8 cellular contexts compared by ENCODE assay signal in the genomic region with DNA sequence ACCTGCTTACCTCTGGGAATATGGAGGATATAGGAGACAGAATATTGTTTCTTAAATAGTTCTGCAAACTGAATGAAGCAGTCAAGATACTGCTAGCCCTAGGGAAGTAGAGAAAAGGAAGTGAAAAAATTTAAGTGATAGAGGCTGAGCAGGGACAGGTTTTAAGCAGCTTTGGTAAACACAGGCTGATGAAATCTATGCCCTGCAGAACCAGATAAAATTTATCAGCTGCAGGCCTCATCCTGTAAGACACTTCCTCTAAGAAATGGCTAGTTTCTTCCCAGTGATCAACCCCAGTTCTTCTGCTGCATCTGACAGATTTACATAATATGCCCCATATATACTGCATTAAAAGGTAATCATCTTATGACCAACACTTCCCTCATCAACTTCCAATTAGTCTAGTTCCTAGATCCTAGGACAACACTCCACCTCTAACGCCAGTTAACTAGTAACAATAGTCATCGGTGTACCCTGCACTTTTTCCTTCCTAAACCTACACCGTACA. TPM values are rescaled to one million over a fixed set of nuclear protein-coding genes. Genes with fewer than 3 reads are reported as not detected.
DNase-seq lines count a peak whose midpoint lies in the region; ATAC-seq, FAIRE-seq and TF ChIP-seq lines count a peak whose summit lies in the region.

No MANE protein-coding gene starts in this region.

- no peak for DNase-seq in activated T-cell treated with anti-CD3 and anti-CD28 coated beads, Interleukin-2, amount 50 U/mL, for 4 hours
- no peak for DNase-seq in activated T-cell treated with anti-CD3 and anti-CD28 coated beads, Interleukin-2, amount 50 U/mL, for 48 hours
- DNase-seq in activated T-helper 1 cell treated with anti-CD3 and anti-CD28 coated beads, Interleukin-12 subunit alpha, Interleukin-12 subunit beta, Interleukin-2, Interleukin-4 antibody, amounts not matched to agents 30 ng/mL and 10 ng/mL and 1 ng/mL, durations not matched to agents 14 hours and 24 hours and 36 hours (ENCODE audit: low spot score), result no peak
- DNase-seq in HepG2 (ENCODE audit: low spot score) (no peak), tibial nerve (ENCODE audit: low spot score in 2 of 2) (no peak), mucosa of descending colon (no peak), head of caudate nucleus (no peak), 8988T (no peak)

- in situ Hi-C loops in HepG2 (cut with HindIII; ENCODE audit: extremely low pct_ligation_motif_present, low pct_unique_long_range_greater_than_20kb), result loop anchor here (5.0 kb wide), 1 partner anchor 61 kb away; a partner anchor contains a TSS

- WGBS in HepG2 (ENCODE audit: low lambda C conversion rate), result 21% methylated on average over 3 of the region's 3 CpGs
- WGBS in tibial nerve, 2 donors, result 59 to 60% methylated on average over 3 of the region's 3 CpGs

- no peak overlapping the region for H2AFZ ChIP-seq in HepG2 (ENCODE audit: low read length)

- peak overlapping the region; percentile 65 for H3K27ac ChIP-seq in HepG2 (ENCODE audit: extremely low read length, insufficient read depth, low read length)
- peak overlapping the region; percentile 75 to 93 (median 87) for H3K27ac ChIP-seq in tibial nerve

- H3K27me3 ChIP-seq in HepG2 (ENCODE audit: control insufficient read depth in 1 of 2, insufficient read depth in 2 of 2, low read length in 2 of 2), result no peaks in the 10 kb centered on the region
- no peaks in the 10 kb centered on the region for H3K27me3 ChIP-seq in tibial nerve

- H3K4me1 Mint-ChIP-seq in activated T-cell treated with anti-CD3 and anti-CD28 coated beads, Interleukin-2, amount 50 U/mL, for 4 hours (ENCODE audit: low read depth), result peaks cover 59% of the 10 kb centered on the region
- H3K4me1 Mint-ChIP-seq in activated T-helper 1 cell treated with anti-CD3 and anti-CD28 coated beads, Interleukin-12 subunit alpha, Interleukin-12 subunit beta, Interleukin-2, Interleukin-4 antibody, amounts not matched to agents 30 ng/mL and 10 ng/mL and 1 ng/mL, durations not matched to agents 14 hours and 24 hours and 36 hours (ENCODE audit: low read depth), result peaks cover 55% of the 10 kb centered on the region

- no peak for ATAC-seq in activated T-cell treated with anti-CD3 and anti-CD28 coated beads, Interleukin-2, amount 50 U/mL, for 4 hours
- ATAC-seq in HepG2 (no peak), mucosa of descending colon (no peak)

- TF ChIP-seq CTCF in HepG2 (CRISPR knock-in tag; IDR thresholded peaks at IDR 0.05) (no peak), tibial nerve (IDR thresholded peaks at IDR 0.05) (no peak), mucosa of descending colon (IDR thresholded peaks at IDR 0.05) (no peak)

- POLR2A ChIA-PET in HepG2 (lab: Yijun Ruan, JAX), result interaction anchor here (0.9 to 3.8 kb wide), 8 partner anchors 8 to 63 kb away, joined by 3 to 58 read pairs (median 18); a partner anchor contains a TSS

- no peaks in the 10 kb centered on the region for H3K9me3 Mint-ChIP-seq in activated T-cell treated with anti-CD3 and anti-CD28 coated beads, Interleukin-2, amount 50 U/mL, for 4 hours
- H3K9me3 Mint-ChIP-seq in activated T-helper 1 cell treated with anti-CD3 and anti-CD28 coated beads, Interleukin-12 subunit alpha, Interleukin-12 subunit beta, Interleukin-2, Interleukin-4 antibody, amounts not matched to agents 30 ng/mL and 10 ng/mL and 1 ng/mL, durations not matched to agents 14 hours and 24 hours and 36 hours, result no peaks in the 10 kb centered on the region

- H3K36me3 ChIP-seq in HepG2 (replicated peaks in 1 of 2; ENCODE audit: control insufficient read depth in 1 of 2, insufficient read depth in 2 of 2, low read length in 2 of 2) (peaks cover 6 to 16% of the 10 kb centered on the region in 2 experiments), tibial nerve (peaks cover 6 to 37% (median 16%) of the 10 kb centered on the region in 3 donors), mucosa of descending colon (ENCODE audit: low read depth) (peaks cover 5% of the 10 kb centered on the region)

- H3K4me1 ChIP-seq in HepG2 (ENCODE audit: insufficient read depth, low read length) (peaks cover 74% of the 10 kb centered on the region), tibial nerve (peaks cover 5 to 32% (median 24%) of the 10 kb centered on the region in 4 donors), mucosa of descending colon (ENCODE audit: low read depth) (peaks cover 22% of the 10 kb centered on the region)

- peak overlapping the region; percentile 52 to 89 (median 61); a peak in 5 of 6 replicates for H3K4me3 ChIP-seq in HepG2 (replicated peaks in 1 of 3; ENCODE audit: insufficient read depth in 1 of 3, low read depth in 2 of 3, low read length in 3 of 3)
- peak overlapping the region in 1 of 4 donors; percentile 84 for H3K4me3 ChIP-seq in tibial nerve
- no peak overlapping the region for H3K4me3 ChIP-seq in mucosa of descending colon

- TF ChIP-seq EP300 in HepG2 (IDR thresholded peaks at IDR 0.05; ENCODE audit: low read depth in 2 of 2, low read length in 2 of 2), result no peak
- TF ChIP-seq EP300 in HepG2 (CRISPR knock-in tag; IDR thresholded peaks at IDR 0.05; ENCODE audit: borderline replicate concordance), result no peak
- TF ChIP-seq EP300 in tibial nerve (IDR thresholded peaks at IDR 0.05), result no peak

- TF ChIP-seq RAD21 in HepG2 (CRISPR knock-in tag; IDR thresholded peaks at IDR 0.05), result no peak

- peak overlapping the region; percentile 22 for H3K4me3 Mint-ChIP-seq in activated T-cell treated with anti-CD3 and anti-CD28 coated beads, Interleukin-2, amount 50 U/mL, for 4 hours
- H3K4me3 Mint-ChIP-seq in activated T-helper 1 cell treated with anti-CD3 and anti-CD28 coated beads, Interleukin-12 subunit alpha, Interleukin-12 subunit beta, Interleukin-2, Interleukin-4 antibody, amounts not matched to agents 30 ng/mL and 10 ng/mL and 1 ng/mL, durations not matched to agents 14 hours and 24 hours and 36 hours, result peak overlapping the region; percentile 97

- no peak for TF ChIP-seq POLR2A in HepG2 (IDR thresholded peaks at IDR 0.05; ENCODE audit: insufficient read depth in 1 of 2, low read depth in 2 of 2, low read length in 2 of 2)
- no peak for TF ChIP-seq POLR2A in tibial nerve (IDR thresholded peaks at IDR 0.05)

- peak overlapping the region; percentile 94 for H3K27ac Mint-ChIP-seq in activated T-helper 1 cell treated with anti-CD3 and anti-CD28 coated beads, Interleukin-12 subunit alpha, Interleukin-12 subunit beta, Interleukin-2, Interleukin-4 antibody, amounts not matched to agents 30 ng/mL and 10 ng/mL and 1 ng/mL, durations not matched to agents 14 hours and 24 hours and 36 hours

- CTCF ChIA-PET in HepG2 (lab: Yijun Ruan, JAX; ENCODE audit: low intra/inter-chr PET ratio, low total read pairs), result interaction anchor here (1.2 to 4.2 kb wide), 3 partner anchors 25 to 96 kb away, joined by 3 to 24 read pairs (median 5); a partner anchor contains a TSS

- FAIRE-seq in HepG2 (lab: Jason Lieb, UNC), result no peak

- no peaks in the 10 kb centered on the region for H3K9me3 ChIP-seq in HepG2 (ENCODE audit: low read length)
- no peaks in the 10 kb centered on the region for H3K9me3 ChIP-seq in tibial nerve
- no peaks in the 10 kb centered on the region for H3K9me3 ChIP-seq in mucosa of descending colon

- no peaks in the 10 kb centered on the region for H3K27me3 Mint-ChIP-seq in activated T-cell treated with anti-CD3 and anti-CD28 coated beads, Interleukin-2, amount 50 U/mL, for 4 hours (ENCODE audit: low read depth)
- H3K27me3 Mint-ChIP-seq in activated T-helper 1 cell treated with anti-CD3 and anti-CD28 coated beads, Interleukin-12 subunit alpha, Interleukin-12 subunit beta, Interleukin-2, Interleukin-4 antibody, amounts not matched to agents 30 ng/mL and 10 ng/mL and 1 ng/mL, durations not matched to agents 14 hours and 24 hours and 36 hours (ENCODE audit: insufficient read depth), result no peaks in the 10 kb centered on the region

- peaks cover 17% of the 10 kb centered on the region for H3K79me2 ChIP-seq in HepG2 (ENCODE audit: insufficient read depth, low read length)

- no peaks in the 10 kb centered on the region for H4K20me1 ChIP-seq in HepG2 (ENCODE audit: insufficient read depth, low read length)

- intact Hi-C loops in activated T-helper 1 cell treated with anti-CD3 and anti-CD28 coated beads, Interleukin-12 subunit alpha, Interleukin-12 subunit beta, Interleukin-2, Interleukin-4 antibody, amounts not matched to agents 30 ng/mL and 10 ng/mL and 1 ng/mL, durations not matched to agents 14 hours and 24 hours and 36 hours (cut with micrococcal nuclease), result loop anchor here (1.0 to 2.0 kb wide), 9 partner anchors 8 to 342 kb away; a partner anchor contains a TSS
- intact Hi-C loops in HepG2 (cut with micrococcal nuclease; ENCODE audit: unreplicated experiment) (loop anchor here (1.0 to 2.0 kb wide), 3 partner anchors 25 to 62 kb away; a partner anchor contains a TSS), mucosa of descending colon (cut with DNase I, micrococcal nuclease) (loop anchor here in 1 of 2 donors (10.0 kb wide), 1 partner anchor 58 kb away; a partner anchor contains a TSS), head of caudate nucleus (cut with DNase I) (loop anchor here (2.0 to 5.0 kb wide), 2 partner anchors 62 to 96 kb away; a partner anchor contains a TSS)

- peaks cover 18% of the 10 kb centered on the region for H3K36me3 Mint-ChIP-seq in activated T-cell treated with anti-CD3 and anti-CD28 coated beads, Interleukin-2, amount 50 U/mL, for 4 hours (ENCODE audit: insufficient read depth)
- peaks cover 22% of the 10 kb centered on the region for H3K36me3 Mint-ChIP-seq in activated T-helper 1 cell treated with anti-CD3 and anti-CD28 coated beads, Interleukin-12 subunit alpha, Interleukin-12 subunit beta, Interleukin-2, Interleukin-4 antibody, amounts not matched to agents 30 ng/mL and 10 ng/mL and 1 ng/mL, durations not matched to agents 14 hours and 24 hours and 36 hours (ENCODE audit: low read depth)

- peak overlapping the region; percentile 78; the same call in 1 of the 2 replicates for H3K9ac ChIP-seq in HepG2 (ENCODE audit: insufficient read depth, low read depth, low read length)

- no TSS peak for BruUV-seq in HepG2 (replicated peaks; lab: Mats Ljungman, UMichigan)

- peak overlapping the region; percentile 87 for H3K4me2 ChIP-seq in HepG2 (ENCODE audit: low read depth, low read length)

RNA-seq across cellular contexts. Expression of a gene that starts 1.3 kb away (rescaled TPM):
- total RNA-seq in activated T-cell treated with anti-CD3 and anti-CD28 coated beads, Interleukin-2, amount 50 U/mL, for 4 hours, result 100 to 1,000 TPM in 2 of 3 donors, 10 to 100 TPM in 1; 95.9 to 113 (median 106) TPM
- total RNA-seq in activated T-helper 1 cell treated with anti-CD3 and anti-CD28 coated beads, Interleukin-12 subunit alpha, Interleukin-12 subunit beta, Interleukin-2, Interleukin-4 antibody, amounts not matched to agents 30 ng/mL and 10 ng/mL and 1 ng/mL, durations not matched to agents 14 hours and 24 hours and 36 hours, result 159 and 161 TPM in 2 replicates
- total RNA-seq in HepG2 (2016; rRNA removed; fragmentation: Illumina TruSeq; extraction: Trizol), result 30.1 and 66.9 TPM in 2 replicates
- total RNA-seq in HepG2 (2016; cell fraction: cytosol; rRNA removed; fragmentation: Illumina TruSeq; extraction: Trizol; ENCODE audit: low read depth), result 6.1 and 7.8 TPM in 2 replicates
- 27.6 and 70.9 TPM in 2 replicates for total RNA-seq in HepG2 (2016; cell fraction: insoluble cytoplasmic fraction; rRNA removed; fragmentation: Illumina TruSeq; extraction: Trizol)
- total RNA-seq in HepG2 (2016; cell fraction: membrane; rRNA removed; fragmentation: Illumina TruSeq; extraction: Trizol), result 12.4 and 14.5 TPM in 2 replicates
- total RNA-seq in HepG2 (2016; cell fraction: nucleus; rRNA removed; fragmentation: Illumina TruSeq; extraction: Trizol), result 74.2 and 79.4 TPM in 2 replicates
- polyA plus RNA-seq in HepG2 (2011; rRNA removed), result 71.0 and 80.1 TPM in 2 replicates
- 65.6 and 71.7 TPM in 2 replicates for polyA plus RNA-seq in HepG2 (2011; cell fraction: cytosol; rRNA removed)
- 144 and 146 TPM in 2 replicates for polyA plus RNA-seq in HepG2 (2011; cell fraction: nucleus; rRNA removed)
- 27.6 and 29.6 TPM in 2 replicates for polyA plus RNA-seq in HepG2 (2012)
- 4.5 and 6.5 TPM in 2 replicates for polyA plus RNA-seq in HepG2 (2016; cell fraction: cytosol; fragmentation: Illumina TruSeq; extraction: Trizol; ENCODE audit: low read depth)
- 22.5 and 29.6 TPM in 2 replicates for polyA plus RNA-seq in HepG2 (2016; cell fraction: insoluble cytoplasmic fraction; fragmentation: Illumina TruSeq; extraction: Trizol; ENCODE audit: low read depth)
- polyA plus RNA-seq in HepG2 (2016; cell fraction: membrane; fragmentation: Illumina TruSeq; extraction: Trizol; ENCODE audit: low read depth), result 9.2 and 9.6 TPM in 2 replicates
- 105 and 109 TPM in 2 replicates for polyA plus RNA-seq in HepG2 (2016; cell fraction: nucleus; fragmentation: Illumina TruSeq; extraction: Trizol; ENCODE audit: insufficient read depth, low read depth)
- polyA minus RNA-seq in HepG2 (2011; rRNA and poly(A)+ RNA removed; ENCODE audit: low replicate concordance), result 191 and 267 TPM in 2 replicates
- polyA minus RNA-seq in HepG2 (2011; cell fraction: cytosol; rRNA and poly(A)+ RNA removed), result 75.6 and 84.1 TPM in 2 replicates
- polyA minus RNA-seq in HepG2 (2011; cell fraction: nucleus; rRNA and poly(A)+ RNA removed), result 47.8 and 73.0 TPM in 2 replicates
- 100 to 1,000 TPM in 3 of 4 donors, 10 to 100 TPM in 1; 91.2 to 235 (median 210) TPM for total RNA-seq in tibial nerve
- total RNA-seq in mucosa of descending colon, result 10 to 100 TPM; 44.9 to 75.7 (median 52.0) TPM

RNA-seq across cellular contexts. Expression of a gene that starts 8.7 kb away (rescaled TPM):
- 1 to 10 TPM; 7.4 to 8.3 (median 8.2) TPM for total RNA-seq in activated T-cell treated with anti-CD3 and anti-CD28 coated beads, Interleukin-2, amount 50 U/mL, for 4 hours
- 13.5 and 13.7 TPM in 2 replicates for total RNA-seq in activated T-helper 1 cell treated with anti-CD3 and anti-CD28 coated beads, Interleukin-12 subunit alpha, Interleukin-12 subunit beta, Interleukin-2, Interleukin-4 antibody, amounts not matched to agents 30 ng/mL and 10 ng/mL and 1 ng/mL, durations not matched to agents 14 hours and 24 hours and 36 hours
- 1.9 and 2.3 TPM in 2 replicates for total RNA-seq in HepG2 (2016; rRNA removed; fragmentation: Illumina TruSeq; extraction: Trizol)
- 3.2 and 3.7 TPM in 2 replicates for total RNA-seq in HepG2 (2016; cell fraction: cytosol; rRNA removed; fragmentation: Illumina TruSeq; extraction: Trizol; ENCODE audit: low read depth)
- 1.6 and 2.5 TPM in 2 replicates for total RNA-seq in HepG2 (2016; cell fraction: insoluble cytoplasmic fraction; rRNA removed; fragmentation: Illumina TruSeq; extraction: Trizol)
- total RNA-seq in HepG2 (2016; cell fraction: membrane; rRNA removed; fragmentation: Illumina TruSeq; extraction: Trizol), result 2.0 and 3.1 TPM in 2 replicates
- total RNA-seq in HepG2 (2016; cell fraction: nucleus; rRNA removed; fragmentation: Illumina TruSeq; extraction: Trizol), result 2.9 and 4.3 TPM in 2 replicates
- polyA plus RNA-seq in HepG2 (2011; rRNA removed), result 0.70 and 0.98 TPM in 2 replicates
- polyA plus RNA-seq in HepG2 (2011; cell fraction: cytosol; rRNA removed), result 0.58 and 0.59 TPM in 2 replicates
- 2.0 and 2.3 TPM in 2 replicates for polyA plus RNA-seq in HepG2 (2011; cell fraction: nucleus; rRNA removed)
- 0.99 and 1.0 TPM in 2 replicates for polyA plus RNA-seq in HepG2 (2012)
- polyA plus RNA-seq in HepG2 (2016; cell fraction: cytosol; fragmentation: Illumina TruSeq; extraction: Trizol; ENCODE audit: low read depth), result 0.17 and 0.23 TPM in 2 replicates
- 1.2 and 1.5 TPM in 2 replicates for polyA plus RNA-seq in HepG2 (2016; cell fraction: insoluble cytoplasmic fraction; fragmentation: Illumina TruSeq; extraction: Trizol; ENCODE audit: low read depth)
- polyA plus RNA-seq in HepG2 (2016; cell fraction: membrane; fragmentation: Illumina TruSeq; extraction: Trizol; ENCODE audit: low read depth), result 0.38 and 0.55 TPM in 2 replicates
- polyA plus RNA-seq in HepG2 (2016; cell fraction: nucleus; fragmentation: Illumina TruSeq; extraction: Trizol; ENCODE audit: insufficient read depth, low read depth), result 2.3 and 2.8 TPM in 2 replicates
- polyA minus RNA-seq in HepG2 (2011; rRNA and poly(A)+ RNA removed; ENCODE audit: low replicate concordance), result 5.6 and 16.3 TPM in 2 replicates
- 1.8 and 2.6 TPM in 2 replicates for polyA minus RNA-seq in HepG2 (2011; cell fraction: cytosol; rRNA and poly(A)+ RNA removed)
- polyA minus RNA-seq in HepG2 (2011; cell fraction: nucleus; rRNA and poly(A)+ RNA removed), result 8.6 and 8.8 TPM in 2 replicates
- 1 to 10 TPM; 2.9 to 5.1 (median 4.8) TPM for total RNA-seq in tibial nerve
- 10 to 100 TPM in 1 of 3 donors, 1 to 10 TPM in 2; 5.0 to 11.8 (median 5.4) TPM for total RNA-seq in mucosa of descending colon

RNA-seq across cellular contexts. Expression of a gene that starts 10.4 kb away (rescaled TPM):
- 1,000 to 10,000 TPM; 3,827 to 4,080 (median 3,837) TPM for total RNA-seq in activated T-cell treated with anti-CD3 and anti-CD28 coated beads, Interleukin-2, amount 50 U/mL, for 4 hours
- 3,669 and 3,676 TPM in 2 replicates for total RNA-seq in activated T-helper 1 cell treated with anti-CD3 and anti-CD28 coated beads, Interleukin-12 subunit alpha, Interleukin-12 subunit beta, Interleukin-2, Interleukin-4 antibody, amounts not matched to agents 30 ng/mL and 10 ng/mL and 1 ng/mL, durations not matched to agents 14 hours and 24 hours and 36 hours
- 4,012 and 4,443 TPM in 2 replicates for total RNA-seq in HepG2 (2016; rRNA removed; fragmentation: Illumina TruSeq; extraction: Trizol)
- 4,595 and 4,984 TPM in 2 replicates for total RNA-seq in HepG2 (2016; cell fraction: cytosol; rRNA removed; fragmentation: Illumina TruSeq; extraction: Trizol; ENCODE audit: low read depth)
- total RNA-seq in HepG2 (2016; cell fraction: insoluble cytoplasmic fraction; rRNA removed; fragmentation: Illumina TruSeq; extraction: Trizol), result 3,905 and 4,309 TPM in 2 replicates
- total RNA-seq in HepG2 (2016; cell fraction: membrane; rRNA removed; fragmentation: Illumina TruSeq; extraction: Trizol), result 8,921 and 9,031 TPM in 2 replicates
- 1,404 and 1,661 TPM in 2 replicates for total RNA-seq in HepG2 (2016; cell fraction: nucleus; rRNA removed; fragmentation: Illumina TruSeq; extraction: Trizol)
- 6,595 and 7,670 TPM in 2 replicates for polyA plus RNA-seq in HepG2 (2011; rRNA removed)
- polyA plus RNA-seq in HepG2 (2011; cell fraction: cytosol; rRNA removed), result 10,426 and 10,610 TPM in 2 replicates
- 2,744 and 3,913 TPM in 2 replicates for polyA plus RNA-seq in HepG2 (2011; cell fraction: nucleus; rRNA removed)
- polyA plus RNA-seq in HepG2 (2012), result 6,590 and 7,439 TPM in 2 replicates
- polyA plus RNA-seq in HepG2 (2016; cell fraction: cytosol; fragmentation: Illumina TruSeq; extraction: Trizol; ENCODE audit: low read depth), result 4,736 and 5,581 TPM in 2 replicates
- polyA plus RNA-seq in HepG2 (2016; cell fraction: insoluble cytoplasmic fraction; fragmentation: Illumina TruSeq; extraction: Trizol; ENCODE audit: low read depth), result 3,730 and 4,210 TPM in 2 replicates
- polyA plus RNA-seq in HepG2 (2016; cell fraction: membrane; fragmentation: Illumina TruSeq; extraction: Trizol; ENCODE audit: low read depth), result 7,715 and 8,246 TPM in 2 replicates
- polyA plus RNA-seq in HepG2 (2016; cell fraction: nucleus; fragmentation: Illumina TruSeq; extraction: Trizol; ENCODE audit: insufficient read depth, low read depth), result 2,380 and 2,524 TPM in 2 replicates
- polyA minus RNA-seq in HepG2 (2011; rRNA and poly(A)+ RNA removed; ENCODE audit: low replicate concordance), result 1,172 and 2,100 TPM in 2 replicates
- polyA minus RNA-seq in HepG2 (2011; cell fraction: cytosol; rRNA and poly(A)+ RNA removed), result 821 and 951 TPM in 2 replicates
- 395 and 501 TPM in 2 replicates for polyA minus RNA-seq in HepG2 (2011; cell fraction: nucleus; rRNA and poly(A)+ RNA removed)
- 1,000 to 10,000 TPM; 2,638 to 4,802 (median 2,805) TPM for total RNA-seq in tibial nerve
- 1,000 to 10,000 TPM; 2,763 to 3,198 (median 3,152) TPM for total RNA-seq in mucosa of descending colon

RNA-seq across cellular contexts. Expression of a gene that starts 22.4 kb away (rescaled TPM):
- 100 to 1,000 TPM; 538 to 590 (median 573) TPM for total RNA-seq in activated T-cell treated with anti-CD3 and anti-CD28 coated beads, Interleukin-2, amount 50 U/mL, for 4 hours
- total RNA-seq in activated T-helper 1 cell treated with anti-CD3 and anti-CD28 coated beads, Interleukin-12 subunit alpha, Interleukin-12 subunit beta, Interleukin-2, Interleukin-4 antibody, amounts not matched to agents 30 ng/mL and 10 ng/mL and 1 ng/mL, durations not matched to agents 14 hours and 24 hours and 36 hours, result 404 and 419 TPM in 2 replicates
- total RNA-seq in HepG2 (2016; rRNA removed; fragmentation: Illumina TruSeq; extraction: Trizol) (240 and 281 TPM in 2 replicates), tibial nerve (100 to 1,000 TPM in 1 of 4 donors, 10 to 100 TPM in 3; 79.6 to 104 (median 93.5) TPM), mucosa of descending colon (10 to 100 TPM; 61.7 to 94.9 (median 90.3) TPM)
- 34.6 and 38.4 TPM in 2 replicates for total RNA-seq in HepG2 (2016; cell fraction: cytosol; rRNA removed; fragmentation: Illumina TruSeq; extraction: Trizol; ENCODE audit: low read depth)
- total RNA-seq in HepG2 (2016; cell fraction: insoluble cytoplasmic fraction; rRNA removed; fragmentation: Illumina TruSeq; extraction: Trizol), result 238 and 272 TPM in 2 replicates
- 70.8 and 76.3 TPM in 2 replicates for total RNA-seq in HepG2 (2016; cell fraction: membrane; rRNA removed; fragmentation: Illumina TruSeq; extraction: Trizol)
- 107 and 120 TPM in 2 replicates for total RNA-seq in HepG2 (2016; cell fraction: nucleus; rRNA removed; fragmentation: Illumina TruSeq; extraction: Trizol)
- polyA plus RNA-seq in HepG2 (2011; rRNA removed), result 115 and 147 TPM in 2 replicates
- polyA plus RNA-seq in HepG2 (2011; cell fraction: cytosol; rRNA removed), result 101 and 136 TPM in 2 replicates
- 71.8 and 88.2 TPM in 2 replicates for polyA plus RNA-seq in HepG2 (2011; cell fraction: nucleus; rRNA removed)
- polyA plus RNA-seq in HepG2 (2012), result 112 and 121 TPM in 2 replicates
- 42.2 and 43.3 TPM in 2 replicates for polyA plus RNA-seq in HepG2 (2016; cell fraction: cytosol; fragmentation: Illumina TruSeq; extraction: Trizol; ENCODE audit: low read depth)
- 357 and 380 TPM in 2 replicates for polyA plus RNA-seq in HepG2 (2016; cell fraction: insoluble cytoplasmic fraction; fragmentation: Illumina TruSeq; extraction: Trizol; ENCODE audit: low read depth)
- polyA plus RNA-seq in HepG2 (2016; cell fraction: membrane; fragmentation: Illumina TruSeq; extraction: Trizol; ENCODE audit: low read depth), result 55.0 and 58.3 TPM in 2 replicates
- polyA plus RNA-seq in HepG2 (2016; cell fraction: nucleus; fragmentation: Illumina TruSeq; extraction: Trizol; ENCODE audit: insufficient read depth, low read depth), result 190 and 200 TPM in 2 replicates
- 51.1 and 143 TPM in 2 replicates for polyA minus RNA-seq in HepG2 (2011; rRNA and poly(A)+ RNA removed; ENCODE audit: low replicate concordance)
- polyA minus RNA-seq in HepG2 (2011; cell fraction: cytosol; rRNA and poly(A)+ RNA removed), result 71.0 and 74.1 TPM in 2 replicates
- 70.0 and 97.2 TPM in 2 replicates for polyA minus RNA-seq in HepG2 (2011; cell fraction: nucleus; rRNA and poly(A)+ RNA removed)

RNA-seq across cellular contexts. Expression of a gene that starts 25.6 kb away (rescaled TPM):
- 10 to 100 TPM; 30.3 to 34.5 (median 30.8) TPM for total RNA-seq in activated T-cell treated with anti-CD3 and anti-CD28 coated beads, Interleukin-2, amount 50 U/mL, for 4 hours
- 58.8 and 67.6 TPM in 2 replicates for total RNA-seq in activated T-helper 1 cell treated with anti-CD3 and anti-CD28 coated beads, Interleukin-12 subunit alpha, Interleukin-12 subunit beta, Interleukin-2, Interleukin-4 antibody, amounts not matched to agents 30 ng/mL and 10 ng/mL and 1 ng/mL, durations not matched to agents 14 hours and 24 hours and 36 hours
- total RNA-seq in HepG2 (2016; rRNA removed; fragmentation: Illumina TruSeq; extraction: Trizol) (75.7 and 76.5 TPM in 2 replicates), tibial nerve (10 to 100 TPM; 43.5 to 80.4 (median 59.1) TPM), mucosa of descending colon (10 to 100 TPM; 13.0 to 39.8 (median 22.7) TPM)
- total RNA-seq in HepG2 (2016; cell fraction: cytosol; rRNA removed; fragmentation: Illumina TruSeq; extraction: Trizol; ENCODE audit: low read depth), result 325 and 392 TPM in 2 replicates
- total RNA-seq in HepG2 (2016; cell fraction: insoluble cytoplasmic fraction; rRNA removed; fragmentation: Illumina TruSeq; extraction: Trizol), result 64.5 and 75.8 TPM in 2 replicates
- total RNA-seq in HepG2 (2016; cell fraction: membrane; rRNA removed; fragmentation: Illumina TruSeq; extraction: Trizol), result 194 and 230 TPM in 2 replicates
- 25.1 and 31.8 TPM in 2 replicates for total RNA-seq in HepG2 (2016; cell fraction: nucleus; rRNA removed; fragmentation: Illumina TruSeq; extraction: Trizol)
- 81.4 and 88.7 TPM in 2 replicates for polyA plus RNA-seq in HepG2 (2011; rRNA removed)
- polyA plus RNA-seq in HepG2 (2011; cell fraction: cytosol; rRNA removed), result 101 and 116 TPM in 2 replicates
- 53.0 and 71.7 TPM in 2 replicates for polyA plus RNA-seq in HepG2 (2011; cell fraction: nucleus; rRNA removed)
- 71.1 and 77.9 TPM in 2 replicates for polyA plus RNA-seq in HepG2 (2012)
- polyA plus RNA-seq in HepG2 (2016; cell fraction: cytosol; fragmentation: Illumina TruSeq; extraction: Trizol; ENCODE audit: low read depth), result 374 and 492 TPM in 2 replicates
- polyA plus RNA-seq in HepG2 (2016; cell fraction: insoluble cytoplasmic fraction; fragmentation: Illumina TruSeq; extraction: Trizol; ENCODE audit: low read depth), result 78.1 and 85.3 TPM in 2 replicates
- 220 and 254 TPM in 2 replicates for polyA plus RNA-seq in HepG2 (2016; cell fraction: membrane; fragmentation: Illumina TruSeq; extraction: Trizol; ENCODE audit: low read depth)
- 77.1 and 86.6 TPM in 2 replicates for polyA plus RNA-seq in HepG2 (2016; cell fraction: nucleus; fragmentation: Illumina TruSeq; extraction: Trizol; ENCODE audit: insufficient read depth, low read depth)
- 23.8 and 38.6 TPM in 2 replicates for polyA minus RNA-seq in HepG2 (2011; rRNA and poly(A)+ RNA removed; ENCODE audit: low replicate concordance)
- polyA minus RNA-seq in HepG2 (2011; cell fraction: cytosol; rRNA and poly(A)+ RNA removed), result 16.8 and 20.3 TPM in 2 replicates
- 14.3 and 20.6 TPM in 2 replicates for polyA minus RNA-seq in HepG2 (2011; cell fraction: nucleus; rRNA and poly(A)+ RNA removed)
